Comparison of ENCODE assay signal across 9 cellular contexts in genomic region chr13:94416454-94417080, GRCh38.
DNase-seq lines count a peak whose midpoint lies in the region; ATAC-seq and TF ChIP-seq lines count a peak whose summit lies in the region.
"Had no signal": no experiment of that assay in that cellular context is flagged by ENCODE, and none has a peak within 500 bp of the region (broad histone marks: within the 10 kb centered on the region; RNA-seq: fewer than 3 reads in every experiment).

No MANE protein-coding gene starts in this region.

- no peak overlapping the region for H3K4me3 Mint-ChIP-seq in activated T-cell treated with anti-CD3 and anti-CD28 coated beads, Interleukin-2, amount 50 U/mL, for 72 hours
- H3K4me3 Mint-ChIP-seq: dendritic cell treated with granulocyte-macrophage colony-stimulating factor and Interleukin-4, amounts not matched to agents 40 ng/mL and 50 ng/mL, for 4 days had no signal

- BruUV-seq in PC-3 (replicated peaks; lab: Mats Ljungman, UMichigan) = no TSS peak

- 65 to 70% methylated on average over 7 of the region's 7 CpGs for WGBS in aorta, 2 donors

- H3K79me2 ChIP-seq in PC-3 (ENCODE audit: low read length) = no peaks in the 10 kb centered on the region

- DNase-seq in BJ (ENCODE audit: low read depth) (no peak), HCEC 1CT (peak; percentile 39), PC-3 (peak; percentile 49), iPS DF 19.7 (ENCODE audit: low read depth, low spot score) (peak; percentile 71), aorta (no peak)
- DNase-seq in activated T-cell treated with anti-CD3 and anti-CD28 coated beads, Interleukin-2, amount 50 U/mL, for 72 hours = no peak

- H3K27me3 Mint-ChIP-seq in activated T-cell treated with anti-CD3 and anti-CD28 coated beads, Interleukin-2, amount 50 U/mL, for 72 hours (ENCODE audit: low read depth) = no peaks in the 10 kb centered on the region

- CTCF ChIA-PET in BJ (lab: Yijun Ruan, JAX) (interaction anchor here (0.8 to 1.3 kb wide), 3 partner anchors 9 to 16 kb away, joined by 3 to 4 read pairs (median 4); no protein-coding TSS in a partner anchor), PC-3 (lab: Charles Lee) (no interaction called here)

- H3K4me2 ChIP-seq in PC-3 (ENCODE audit: low read length) = no peak overlapping the region

- H3K4me3 ChIP-seq in BJ (ENCODE audit: low read depth, low read length) (no peak overlapping the region), PC-3 (ENCODE audit: low read length) (no peak overlapping the region), aorta (ENCODE audit: low read length in 2 of 2) (no peak overlapping the region)

- H4K20me1 ChIP-seq in PC-3 (ENCODE audit: low read length) = no peaks in the 10 kb centered on the region

- POLR2A ChIA-PET in BJ (lab: Charles Lee) (no interaction called here), PC-3 (lab: Charles Lee; ENCODE audit: unreplicated experiment) (no interaction called here)

- no peak overlapping the region for H3K27ac Mint-ChIP-seq in activated T-cell treated with anti-CD3 and anti-CD28 coated beads, Interleukin-2, amount 50 U/mL, for 72 hours
- H3K27ac Mint-ChIP-seq: dendritic cell treated with granulocyte-macrophage colony-stimulating factor and Interleukin-4, amounts not matched to agents 40 ng/mL and 50 ng/mL, for 4 days had no signal

- no peak overlapping the region for H3K9ac ChIP-seq in PC-3 (ENCODE audit: low read length)

- peak; percentile 51; the same call in 1 of the 2 replicates for TF ChIP-seq CTCF in BJ (IDR thresholded peaks at IDR 0.05; ENCODE audit: insufficient read depth, low read depth, low read length)
- TF ChIP-seq CTCF in PC-3 (conservative IDR thresholded peaks at IDR 0.05; ENCODE audit: low read depth, low read length) = peak; percentile 66

- ATAC-seq in PC-3 (peak; percentile 23; the same call in 1 of the 2 replicates), HG02938 (IDR thresholded peaks at IDR 0.05; ENCODE audit: unreplicated experiment) (no peak), GM18498 (IDR thresholded peaks at IDR 0.05; ENCODE audit: unreplicated experiment) (no peak), aorta (ENCODE audit: low FRiP score) (no peak)
- no peak for ATAC-seq in activated T-cell treated with anti-CD3 and anti-CD28 coated beads, Interleukin-2, amount 50 U/mL, for 72 hours (replicated peaks in 1 of 2)

- H3K36me3 ChIP-seq in BJ (ENCODE audit: control insufficient read depth, insufficient read depth, low read length) (no peaks in the 10 kb centered on the region), PC-3 (ENCODE audit: low read depth, low read length) (no peaks in the 10 kb centered on the region), aorta (ENCODE audit: control insufficient read depth in 1 of 2, insufficient read depth in 2 of 2, low read length in 1 of 2) (no peaks in the 10 kb centered on the region)

- no peaks in the 10 kb centered on the region for H3K9me2 ChIP-seq in PC-3 (replicated peaks; ENCODE audit: low read length)

- H3K27me3 ChIP-seq in BJ (ENCODE audit: control insufficient read depth, insufficient read depth, low read length) = no peaks in the 10 kb centered on the region; the same call in 1 of the 2 replicates
- no peaks in the 10 kb centered on the region for H3K27me3 ChIP-seq in PC-3 (ENCODE audit: low read length)
- H3K27me3 ChIP-seq in aorta (ENCODE audit: control insufficient read depth in 1 of 2, insufficient read depth in 2 of 2, low read length in 1 of 2) = no peaks in the 10 kb centered on the region

- no peaks in the 10 kb centered on the region for H3K9me3 ChIP-seq in PC-3 (ENCODE audit: low read length)
- H3K9me3 ChIP-seq in aorta (ENCODE audit: control insufficient read depth, low read length) = peaks cover 2% of the 10 kb centered on the region

- peaks cover 19% of the 10 kb centered on the region; the same call in 1 of the 2 replicates for H3K4me1 ChIP-seq in PC-3 (ENCODE audit: insufficient read depth, low read length)
- H3K4me1 ChIP-seq in aorta (ENCODE audit: control insufficient read depth in 1 of 2, insufficient read depth in 2 of 2, low read length in 2 of 2) = peaks cover 0 to 1% of the 10 kb centered on the region in 2 donors

- peaks cover 71% of the 10 kb centered on the region for H3K4me1 Mint-ChIP-seq in activated T-cell treated with anti-CD3 and anti-CD28 coated beads, Interleukin-2, amount 50 U/mL, for 72 hours (ENCODE audit: low read depth)

- no peak overlapping the region for H3K27ac ChIP-seq in PC-3 (ENCODE audit: low read length)
- H3K27ac ChIP-seq in aorta (ENCODE audit: low read depth in 1 of 2, low read length in 2 of 2) = no peak overlapping the region

- H2AFZ ChIP-seq in PC-3 (ENCODE audit: low read length) = no peak overlapping the region

- no peaks in the 10 kb centered on the region for H3F3A ChIP-seq in PC-3 (ENCODE audit: low read length, unreplicated experiment)

- intact Hi-C loops in PC-3 (cut with micrococcal nuclease) (no loop called here), aorta (cut with DNase I) (no loop called here)

- H3K36me3 Mint-ChIP-seq in activated T-cell treated with anti-CD3 and anti-CD28 coated beads, Interleukin-2, amount 50 U/mL, for 72 hours (ENCODE audit: insufficient read depth in 2 of 2) = peaks cover 18 to 34% of the 10 kb centered on the region in 2 donors

- H3K9me3 Mint-ChIP-seq in activated T-cell treated with anti-CD3 and anti-CD28 coated beads, Interleukin-2, amount 50 U/mL, for 72 hours = peaks cover 11% of the 10 kb centered on the region in 2 donors

Comparison
In these comparisons a context has a peak if more than half of its experiments do, and no peak if none do; other contexts are left out.
1. DNase-seq: peak in HCEC 1CT (single experiment), PC-3 (single experiment) and iPS DF 19.7 (single experiment); none in BJ (single experiment), activated T-cell treated with anti-CD3 and anti-CD28 coated beads, Interleukin-2, amount 50 U/mL, for 72 hours (0 of 2) and aorta (0 of 2).